In genomic region chrX:49934148-49934547, GRCh38 we compare ENCODE assay signal across 16 cellular contexts. TPM values are rescaled to one million over a fixed set of nuclear protein-coding genes. Genes with fewer than 3 reads are reported as not detected.
A peak's percentile ranks its signal among the peaks of the same experiment; 100 is the strongest.
DNase-seq lines count a peak whose midpoint lies in the region; ATAC-seq and TF ChIP-seq lines count a peak whose summit lies in the region.
"Had no signal": no experiment of that assay in that cellular context is flagged by ENCODE, and none has a peak within 500 bp of the region (broad histone marks: within the 10 kb centered on the region; RNA-seq: fewer than 3 reads in every experiment).

No MANE protein-coding gene starts in this region.

- no peak overlapping the region for H3K4me3 Mint-ChIP-seq in CD14-positive monocyte
- H3K4me3 Mint-ChIP-seq: CD4-positive, CD25-positive, alpha-beta regulatory T cell had no signal

- no peaks in the 10 kb centered on the region for H3K9me3 ChIP-seq in Peyer's patch

- H3K27ac Mint-ChIP-seq in CD14-positive monocyte: peak overlapping the region in 4 of 7 donors; percentile 21 to 91 (median 50)

- ATAC-seq in HG02571 (IDR thresholded peaks at IDR 0.05; ENCODE audit: unreplicated experiment): no peak
- ATAC-seq: HCT116, K562 had no signal

- H3K4me3 ChIP-seq in choroid plexus epithelial cell (ENCODE audit: low read depth, low read length) (no peak overlapping the region), Peyer's patch (no peak overlapping the region)
- H3K4me3 ChIP-seq: K562 had no signal

- H3K9me3 Mint-ChIP-seq in CD14-positive monocyte: peaks cover 0 to 2% (median 0%) of the 10 kb centered on the region in 7 donors
- H3K9me3 Mint-ChIP-seq: CD4-positive, CD25-positive, alpha-beta regulatory T cell had no signal

- H3K27ac ChIP-seq in Peyer's patch: no peak overlapping the region

- DNase-seq in CD14-positive monocyte (ENCODE audit: low spot score) (no peak), MV-4-11 (lab: John Stamatoyannopoulos, UW) (peak; percentile 54), choroid plexus epithelial cell (ENCODE audit: low read depth) (peak; percentile 24), lung microvascular endothelial cell (ENCODE audit: low read depth in 2 of 2) (peak; percentile 35 to 38), Peyer's patch (no peak), NCI-H2171 treated with DMSO at 0.1 percent for 48 hours (lab: John Stamatoyannopoulos, UW) (no peak)
- DNase-seq: Calu3; CD4-positive, CD25-positive, alpha-beta regulatory T cell; NCI-H1092 treated with DMSO at 0.1 percent for 48 hours; NCI-H2081 treated with DMSO at 0.1 percent for 48 hours; NCI-H2227 treated with DMSO at 0.1 percent for 48 hours; RPMI8226; SIG-M5 had no signal

- peaks cover 17% of the 10 kb centered on the region for H3K4me1 Mint-ChIP-seq in CD14-positive monocyte
- H3K4me1 Mint-ChIP-seq: CD4-positive, CD25-positive, alpha-beta regulatory T cell had no signal

- TF ChIP-seq POLR2A in Peyer's patch (IDR thresholded peaks at IDR 0.05): no peak

- peaks cover 4 to 11% of the 10 kb centered on the region in 2 donors for H3K36me3 Mint-ChIP-seq in CD14-positive monocyte
- H3K36me3 Mint-ChIP-seq: CD4-positive, CD25-positive, alpha-beta regulatory T cell had no signal

- intact Hi-C loops in CD14-positive monocyte (cut with micrococcal nuclease): no loop called here

- no peaks in the 10 kb centered on the region for H3K27me3 ChIP-seq in Peyer's patch

- TF ChIP-seq CTCF in CD14-positive monocyte (IDR thresholded peaks at IDR 0.05): no peak
- TF ChIP-seq CTCF in choroid plexus epithelial cell (conservative IDR thresholded peaks at IDR 0.05; ENCODE audit: low read depth, low read length): no peak
- no peak for TF ChIP-seq CTCF in Peyer's patch (IDR thresholded peaks at IDR 0.05)

- H3K4me1 ChIP-seq in Peyer's patch: no peaks in the 10 kb centered on the region

- no peaks in the 10 kb centered on the region for H3K36me3 ChIP-seq in Peyer's patch

- peaks cover 0 to 2% (median 0%) of the 10 kb centered on the region in 3 donors for H3K27me3 Mint-ChIP-seq in CD14-positive monocyte (ENCODE audit: low read depth in 3 of 3)
- H3K27me3 Mint-ChIP-seq: CD4-positive, CD25-positive, alpha-beta regulatory T cell had no signal

RNA-seq across cellular contexts. Expression of gene CLCN5, which starts 11.8 kb away (rescaled TPM):
- 1 to 10 TPM; 4.1 to 4.2 TPM for polyA plus RNA-seq in CD14-positive monocyte
- total RNA-seq in lung microvascular endothelial cell (4.6 and 6.3 TPM in 2 replicates), Peyer's patch (10 to 100 TPM in 3 of 4 donors, 1 to 10 TPM in 1; 2.5 to 20.3 (median 17.2) TPM)

RNA-seq across cellular contexts. Expression of gene USP27X, which starts 54.9 kb away (rescaled TPM):
- under 1 TPM; 0.16 to 0.23 TPM for polyA plus RNA-seq in CD14-positive monocyte
- total RNA-seq in lung microvascular endothelial cell (2.2 and 2.6 TPM in 2 replicates), Peyer's patch (1 to 10 TPM; 1.2 to 2.5 (median 2.2) TPM)

Comparison
In these comparisons a context has a peak if more than half of its experiments do, and no peak if none do; other contexts are left out.
1. DNase-seq: peak in MV-4-11 (single experiment), choroid plexus epithelial cell (single experiment) and lung microvascular endothelial cell (2 of 2); none in CD14-positive monocyte (single experiment), Peyer's patch (0 of 3) and NCI-H2171 treated with DMSO at 0.1 percent for 48 hours (single experiment).